9 cellular contexts compared by ENCODE assay signal in the genomic region with DNA sequence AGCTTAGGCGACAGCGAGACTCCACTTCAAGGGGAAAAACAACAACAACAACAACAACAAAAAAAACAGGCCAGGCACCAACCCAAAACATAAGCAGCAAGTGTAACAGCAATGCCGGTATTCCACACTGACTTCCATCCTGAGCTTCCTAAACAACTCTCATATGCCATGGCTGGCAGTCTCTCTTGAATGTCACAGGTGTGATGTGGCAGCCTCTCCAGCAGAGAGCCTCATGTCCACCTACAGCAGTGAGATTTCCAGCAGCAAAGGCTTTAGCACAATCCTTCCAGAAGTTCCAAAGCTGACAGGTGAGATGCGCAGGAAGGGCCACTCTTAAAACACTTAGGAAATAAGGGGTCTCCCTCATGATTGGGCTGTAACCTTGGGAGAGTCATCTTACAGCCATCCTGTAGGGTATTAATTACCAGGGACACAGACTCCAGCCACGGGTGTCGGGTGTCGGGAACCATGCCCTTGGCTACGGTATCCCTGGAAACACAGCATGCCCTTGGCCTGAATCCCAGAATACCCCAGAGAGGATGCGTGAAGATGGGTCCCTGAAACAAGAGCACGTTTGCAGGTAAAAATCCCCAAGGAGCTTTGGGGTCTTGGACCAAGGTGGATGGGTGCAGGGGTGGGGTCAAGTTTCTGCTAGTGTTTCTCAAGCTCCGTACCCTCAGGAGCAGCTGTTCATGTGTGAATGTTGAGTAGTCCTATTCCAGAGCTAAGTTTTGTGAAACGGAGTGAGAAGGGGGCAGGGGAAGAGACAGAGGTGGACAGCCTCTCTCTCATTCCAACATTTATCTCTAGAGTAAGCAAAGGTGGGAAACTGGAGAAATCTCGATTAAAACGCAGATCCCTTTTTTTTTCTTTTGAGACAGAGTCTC. TPM values are rescaled to one million over a fixed set of nuclear protein-coding genes. Genes with fewer than 3 reads are reported as not detected.
DNase-seq lines count a peak whose midpoint lies in the region; ATAC-seq, FAIRE-seq and TF ChIP-seq lines count a peak whose summit lies in the region.
"Had no signal": no experiment of that assay in that cellular context is flagged by ENCODE, and none has a peak within 500 bp of the region (broad histone marks: within the 10 kb centered on the region; RNA-seq: fewer than 3 reads in every experiment).

No MANE protein-coding gene starts in this region.

- CTCF ChIA-PET in RWPE1 (lab: Yijun Ruan, JAX) = interaction anchor here (0.6 to 0.9 kb wide), 5 partner anchors 44 to 286 kb away, joined by 3 to 7 read pairs (median 4); no protein-coding TSS in a partner anchor

- TF ChIP-seq CTCF in RWPE1 (conservative IDR thresholded peaks at IDR 0.05; ENCODE audit: low read depth) (no peak), kidney epithelial cell (IDR thresholded peaks at IDR 0.05; ENCODE audit: insufficient read depth, low read length, poor library complexity, severe bottlenecking) (peak; percentile 29)

- H3K4me1 ChIP-seq in neuronal stem cell (ENCODE audit: control insufficient read depth in 2 of 2, insufficient read depth in 1 of 2, low read depth in 1 of 2, low read length in 2 of 2) = peaks cover 11 to 18% of the 10 kb centered on the region in 2 donors

- no peak overlapping the region for H3K14ac ChIP-seq in neuronal stem cell (ENCODE audit: low read length)

- peaks cover 2 to 14% of the 10 kb centered on the region in 2 donors for H3K9me3 ChIP-seq in neuronal stem cell (replicated peaks in 1 of 2; ENCODE audit: control insufficient read depth in 2 of 2, insufficient read depth in 1 of 2, low read depth in 1 of 2, low read length in 2 of 2)

- no peak overlapping the region for H2AK5ac ChIP-seq in neuronal stem cell (ENCODE audit: low read depth, low read length)

- H4K91ac ChIP-seq in neuronal stem cell (ENCODE audit: low read depth, low read length, poor library complexity) = no peak overlapping the region

- H2BK120ac ChIP-seq in neuronal stem cell (ENCODE audit: low read depth, low read length) = no peak overlapping the region

- H3K27me3 ChIP-seq in kidney epithelial cell (ENCODE audit: control insufficient read depth, insufficient read depth, low read length) = no peaks in the 10 kb centered on the region
- no peaks in the 10 kb centered on the region for H3K27me3 ChIP-seq in neuronal stem cell (ENCODE audit: control insufficient read depth in 3 of 3, insufficient read depth in 3 of 3, low read depth in 1 of 3, low read length in 3 of 3)
- H3K27me3 ChIP-seq: dorsolateral prefrontal cortex had no signal

- H2AFZ ChIP-seq in neuronal stem cell (ENCODE audit: low read length) = no peak overlapping the region

- no CpG with 5 or more reads among the region's 14 CpGs for WGBS in neuronal stem cell (ENCODE audit: extremely low coverage in 2 of 2, insufficient read length in 2 of 2, insufficient replicate concordance in 1 of 2), 2 donors

- peaks cover 4% of the 10 kb centered on the region for H3K36me3 Mint-ChIP-seq in IgD-negative memory B cell

- H3K79me1 ChIP-seq in neuronal stem cell (ENCODE audit: low read depth, low read length) = peaks cover 9% of the 10 kb centered on the region

- ATAC-seq in GM18861 (IDR thresholded peaks at IDR 0.05; ENCODE audit: unreplicated experiment) (no peak), GM18873 (IDR thresholded peaks at IDR 0.05; ENCODE audit: low FRiP score, unreplicated experiment) (no peak)

- H3K18ac ChIP-seq in neuronal stem cell (ENCODE audit: low read length) = no peak overlapping the region

- no peak overlapping the region for H4K8ac ChIP-seq in neuronal stem cell (ENCODE audit: low read depth, low read length)

- no peak overlapping the region for H3K4me2 ChIP-seq in neuronal stem cell (ENCODE audit: insufficient read depth, low read length, poor library complexity, severe bottlenecking)

- no peak overlapping the region for H2BK15ac ChIP-seq in neuronal stem cell (ENCODE audit: low read length)

- H3K4me3 ChIP-seq in kidney epithelial cell (ENCODE audit: low read depth, low read length) (no peak overlapping the region), neuronal stem cell (ENCODE audit: low read length in 2 of 2) (no peak overlapping the region)

- H3K23ac ChIP-seq in neuronal stem cell (ENCODE audit: low read depth, low read length, poor library complexity) = no peak overlapping the region

- no peak overlapping the region for H3K4me3 Mint-ChIP-seq in IgD-negative memory B cell

- DNase-seq in Caki2 (ENCODE audit: low read depth) (peak; percentile 64), RWPE1 (ENCODE audit: low spot score) (no peak), kidney epithelial cell (ENCODE audit: low read depth) (peak; percentile 26), neuronal stem cell (ENCODE audit: low spot score) (no peak), GM12891 (ENCODE audit: insufficient read length, low spot score) (no peak)

- no peak for TF ChIP-seq POLR2A in GM12891 (IDR thresholded peaks at IDR 0.05; ENCODE audit: low read depth, low read length)

- H3K36me3 ChIP-seq in kidney epithelial cell (ENCODE audit: control insufficient read depth, insufficient read depth, low read length) = no peaks in the 10 kb centered on the region
- peaks cover 0 to 10% of the 10 kb centered on the region in 2 donors for H3K36me3 ChIP-seq in neuronal stem cell (replicated peaks in 1 of 2; ENCODE audit: control insufficient read depth in 2 of 2, insufficient read depth in 2 of 2, low read length in 2 of 2)

- in situ Hi-C loops in Caki2 (cut with HindIII; ENCODE audit: low pct_unique_long_range_greater_than_20kb, low sequenced_read_pairs) = no loop called here

- no peaks in the 10 kb centered on the region for H3K9me3 Mint-ChIP-seq in IgD-negative memory B cell

- peaks cover 25 to 37% (median 29%) of the 10 kb centered on the region in 3 donors for H3K4me1 Mint-ChIP-seq in IgD-negative memory B cell

- H2BK12ac ChIP-seq in neuronal stem cell (ENCODE audit: low read length) = no peak overlapping the region

- H3K4ac ChIP-seq in neuronal stem cell (ENCODE audit: low read length) = no peak overlapping the region

- FAIRE-seq in GM12891 (lab: Jason Lieb, UNC) = no peak

- H3K27ac Mint-ChIP-seq in IgD-negative memory B cell = peak overlapping the region in 2 of 3 donors; percentile 8 to 26

- H3K27me3 Mint-ChIP-seq in IgD-negative memory B cell = no peaks in the 10 kb centered on the region

- POLR2A ChIA-PET in RWPE1 (lab: Yijun Ruan, JAX; ENCODE audit: low non-redundant PET) = no interaction called here

- H3K9ac ChIP-seq in neuronal stem cell (ENCODE audit: low read depth, low read length, poor library complexity) = no peak overlapping the region

- no peak overlapping the region for H2BK5ac ChIP-seq in neuronal stem cell (ENCODE audit: low read length)

- H3K27ac ChIP-seq in RWPE1 (peak overlapping the region; percentile 39), neuronal stem cell (replicated peaks; ENCODE audit: low read length) (no peak overlapping the region)

TF ChIP-seq in GM12891, 5 proteins besides CTCF, POLR2A, EP300 and RAD21:
- TF ChIP-seq SPI1 (IDR thresholded peaks at IDR 0.05; ENCODE audit: low read depth, low read length) = no peak
- no peak for TF ChIP-seq POU2F2 (IDR thresholded peaks at IDR 0.05; ENCODE audit: low read depth, low read length)
- TF ChIP-seq PAX5 (IDR thresholded peaks at IDR 0.05; ENCODE audit: insufficient read depth, low read length, severe bottlenecking) = no peak
- no peak for TF ChIP-seq POLR2AphosphoS5 (IDR thresholded peaks at IDR 0.05; ENCODE audit: low read depth, low read length)
- TF ChIP-seq TAF1 (IDR thresholded peaks at IDR 0.05; ENCODE audit: low read depth, low read length) = no peak

RNA-seq across cellular contexts. Expression of a gene that starts 31.4 kb away (rescaled TPM):
- total RNA-seq in Caki2 (2014; rRNA removed; shearing (Covaris generic); ENCODE audit: low replicate concordance) = 144 and 149 TPM in 2 replicates
- 24.7 TPM for polyA plus RNA-seq in IgD-negative memory B cell
- total RNA-seq in kidney epithelial cell = 115 TPM in 2 replicates
- polyA plus RNA-seq in neuronal stem cell (2013, experiment 1 of 2) = 114 TPM
- 114 TPM for polyA plus RNA-seq in neuronal stem cell (2013, experiment 2 of 2)
- 34.9 TPM for polyA plus RNA-seq in GM12891 (2012; ENCODE audit: low read depth, missing spikeins)

Comparison
In these comparisons a context has a peak if more than half of its experiments do, and no peak if none do; other contexts are left out.
1. DNase-seq: peak in Caki2 (single experiment) and kidney epithelial cell (single experiment); none in RWPE1 (single experiment), neuronal stem cell (single experiment) and GM12891 (single experiment).